In genomic region chr7:112790651-112790973, GRCh38 we compare ENCODE assay signal across 8 cellular contexts. TPM values are rescaled to one million over a fixed set of nuclear protein-coding genes. Genes with fewer than 3 reads are reported as not detected.
DNase-seq lines count a peak whose midpoint lies in the region; ATAC-seq and TF ChIP-seq lines count a peak whose summit lies in the region.

No MANE protein-coding gene starts in this region.

- H3K36me3 ChIP-seq in BE2C, result no peaks in the 10 kb centered on the region
- no peaks in the 10 kb centered on the region for H3K36me3 ChIP-seq in WERI-Rb-1
- H3K36me3 ChIP-seq in spleen, result no peaks in the 10 kb centered on the region

- H3K27me3 ChIP-seq in BE2C (no peaks in the 10 kb centered on the region), WERI-Rb-1 (ENCODE audit: insufficient read depth, low read depth, severe bottlenecking) (no peaks in the 10 kb centered on the region), spleen (replicated peaks in 1 of 7) (no peaks in the 10 kb centered on the region)

- peak overlapping the region; percentile 84; the same call in 1 of the 2 replicates for H3K27ac ChIP-seq in WERI-Rb-1
- H3K27ac ChIP-seq in spleen, result peak overlapping the region; percentile 82 to 96 (median 94)

- peak overlapping the region; percentile 93 for H3K4me3 ChIP-seq in BE2C (ENCODE audit: low read depth, low read length)
- peak overlapping the region; percentile 82 for H3K4me3 ChIP-seq in WERI-Rb-1 (ENCODE audit: low read depth, low read length)
- peak overlapping the region; percentile 67 to 88 (median 76) for H3K4me3 ChIP-seq in spleen

- no peak for TF ChIP-seq POLR2A in spleen (IDR thresholded peaks at IDR 0.05)

- intact Hi-C loops in left ventricle myocardium superior (cut with micrococcal nuclease) (no loop called here), spleen (cut with DNase I; ENCODE audit: low total_unique reads) (no loop called here)

- 9 to 13% (median 11%) methylated on average over 11 of the region's 11 CpGs for WGBS in spleen, 5 donors

- ATAC-seq in GM19043 (IDR thresholded peaks at IDR 0.05; ENCODE audit: low read depth, unreplicated experiment) (peak; percentile 62), HG03139 (IDR thresholded peaks at IDR 0.05; ENCODE audit: unreplicated experiment) (peak; percentile 48), left ventricle myocardium superior (peak; percentile 50)

- H3K9me3 ChIP-seq in BE2C (no peaks in the 10 kb centered on the region), WERI-Rb-1 (ENCODE audit: severe bottlenecking) (no peaks in the 10 kb centered on the region), spleen (no peaks in the 10 kb centered on the region)

- no peaks in the 10 kb centered on the region for H3K4me1 ChIP-seq in BE2C
- H3K4me1 ChIP-seq in spleen, result peaks cover 12 to 45% (median 22%) of the 10 kb centered on the region in 6 donors

- DNase-seq in BE2C (no peak), WERI-Rb-1 (no peak), left ventricle myocardium superior (no peak), spleen (no peak), iPS-NIHi11 (ENCODE audit: low spot score) (no peak)
- DNase-seq in activated CD8-positive, alpha-beta memory T cell treated with anti-CD3 and anti-CD28 coated beads for 24 hours, result no peak

- TF ChIP-seq CTCF in BE2C (IDR thresholded peaks at IDR 0.05; ENCODE audit: low read depth, low read length) (no peak), WERI-Rb-1 (IDR thresholded peaks at IDR 0.05; ENCODE audit: low read depth, low read length) (no peak), spleen (IDR thresholded peaks at IDR 0.05 in 8 of 11, conservative IDR thresholded peaks at IDR 0.05 in 3 of 11) (no peak)

RNA-seq across cellular contexts. Expression of gene TMEM168, which starts 0.4 kb away (rescaled TPM):
- polyA plus RNA-seq in BE2C (2012; ENCODE audit: insufficient read depth, insufficient read length, low read depth), result 36.9 TPM
- total RNA-seq in left ventricle myocardium superior (14.4 TPM), spleen (10 to 100 TPM; 19.5 to 40.0 (median 24.9) TPM)
- 1 to 10 TPM; 6.1 to 7.4 (median 6.7) TPM for polyA plus RNA-seq in spleen
